ENCODE assay signal across 8 cellular contexts in genomic region chr7:28408974-28409715, GRCh38. TPM values are rescaled to one million over a fixed set of nuclear protein-coding genes. Genes with fewer than 3 reads are reported as not detected.
A peak's percentile ranks its signal among the peaks of the same experiment; 100 is the strongest.
DNase-seq lines count a peak whose midpoint lies in the region; ATAC-seq and TF ChIP-seq lines count a peak whose summit lies in the region.

No MANE protein-coding gene starts in this region.

- H4K20me1 ChIP-seq in BLaER1 treated with 17β-estradiol and CSF1 and Interleukin-3, amounts not matched to agents 10 nM and 100 nM = peaks cover 0 to 14% (median 0%) of the 10 kb centered on the region in 11 experiments; a peak in 6 of 22 replicates

- H3K4me2 ChIP-seq in BLaER1 treated with 17β-estradiol and CSF1 and Interleukin-3, amounts not matched to agents 10 nM and 100 nM = peak overlapping the region; percentile 94 to 100 (median 97)

- peaks cover 13 to 28% (median 22%) of the 10 kb centered on the region in 10 experiments for H3K4me1 ChIP-seq in BLaER1 treated with 17β-estradiol and CSF1 and Interleukin-3, amounts not matched to agents 10 nM and 100 nM
- peaks cover 24% of the 10 kb centered on the region for H3K4me1 ChIP-seq in lower lobe of right lung

- peaks cover 0 to 2% (median 0%) of the 10 kb centered on the region in 11 experiments; a peak in 2 of 22 replicates for H3K9me3 ChIP-seq in BLaER1 treated with 17β-estradiol and CSF1 and Interleukin-3, amounts not matched to agents 10 nM and 100 nM (replicated peaks in 1 of 11)
- H3K9me3 ChIP-seq in lower lobe of right lung = no peaks in the 10 kb centered on the region

- peak; percentile 61 for DNase-seq in NCI-H510A (lab: John Stamatoyannopoulos, UW)
- DNase-seq in activated CD4-positive, alpha-beta memory T cell treated with anti-CD3 and anti-CD28 coated beads, Interleukin-2, amount 10 ng/mL, durations not matched to agents 7 days and 5 days = peak; percentile 44
- peak; percentile 42 for DNase-seq in effector CD8-positive, alpha-beta T cell (lab: John Stamatoyannopoulos, UW)
- peak; percentile 87 for DNase-seq in lower lobe of right lung
- peak; percentile 60 to 78 for DNase-seq in stimulated activated CD4-positive, alpha-beta T cell treated with anti-CD3 and anti-CD28 coated beads, Interleukin-4, amount 100 ng/mL, for 4 hours

- peak overlapping the region in 9 of 11 experiments; percentile 31 to 81 (median 63); a peak in 16 of 22 replicates for H3K27ac ChIP-seq in BLaER1 treated with 17β-estradiol and CSF1 and Interleukin-3, amounts not matched to agents 10 nM and 100 nM
- H3K27ac ChIP-seq in lower lobe of right lung = peak overlapping the region; percentile 59

- no peaks in the 10 kb centered on the region for H3K9me3 Mint-ChIP-seq in activated CD4-positive, alpha-beta memory T cell treated with anti-CD3 and anti-CD28 coated beads, Interleukin-2, amount 10 ng/mL, durations not matched to agents 7 days and 5 days

- peak overlapping the region; percentile 55 to 73 (median 64) for H3K4me3 ChIP-seq in BLaER1 treated with 17β-estradiol and CSF1 and Interleukin-3, amounts not matched to agents 10 nM and 100 nM
- H3K4me3 ChIP-seq in lower lobe of right lung = peak overlapping the region; percentile 60

- peak overlapping the region; percentile 53 to 85 (median 71) for H3K9ac ChIP-seq in BLaER1 treated with 17β-estradiol and CSF1 and Interleukin-3, amounts not matched to agents 10 nM and 100 nM

- no peaks in the 10 kb centered on the region for H3K36me3 ChIP-seq in BLaER1 treated with 17β-estradiol and CSF1 and Interleukin-3, amounts not matched to agents 10 nM and 100 nM
- H3K36me3 ChIP-seq in lower lobe of right lung = no peaks in the 10 kb centered on the region

- H3K4me3 Mint-ChIP-seq in activated CD4-positive, alpha-beta memory T cell treated with anti-CD3 and anti-CD28 coated beads, Interleukin-2, amount 10 ng/mL, durations not matched to agents 7 days and 5 days = peak overlapping the region; percentile 54

- H3K27ac Mint-ChIP-seq in activated CD4-positive, alpha-beta memory T cell treated with anti-CD3 and anti-CD28 coated beads, Interleukin-2, amount 10 ng/mL, durations not matched to agents 7 days and 5 days = no peak overlapping the region

- peaks cover 63% of the 10 kb centered on the region for H3K27me3 Mint-ChIP-seq in activated CD4-positive, alpha-beta memory T cell treated with anti-CD3 and anti-CD28 coated beads, Interleukin-2, amount 10 ng/mL, durations not matched to agents 7 days and 5 days

- H3K36me3 Mint-ChIP-seq in activated CD4-positive, alpha-beta memory T cell treated with anti-CD3 and anti-CD28 coated beads, Interleukin-2, amount 10 ng/mL, durations not matched to agents 7 days and 5 days (ENCODE audit: low read depth) = no peaks in the 10 kb centered on the region

- intact Hi-C loops in lower lobe of right lung (cut with DNase I) = no loop called here

- POLR2A ChIA-PET in activated CD4-positive, alpha-beta memory T cell treated with anti-CD3 and anti-CD28 coated beads, Interleukin-2, amount 10 ng/mL, durations not matched to agents 7 days and 5 days (lab: Charles Lee) = no interaction called here

- H3K4me1 Mint-ChIP-seq in activated CD4-positive, alpha-beta memory T cell treated with anti-CD3 and anti-CD28 coated beads, Interleukin-2, amount 10 ng/mL, durations not matched to agents 7 days and 5 days = peaks cover 14% of the 10 kb centered on the region

- ATAC-seq in HG02610 (IDR thresholded peaks at IDR 0.05; ENCODE audit: unreplicated experiment) = peak; percentile 49
- ATAC-seq in lower lobe of right lung = peak; percentile 89
- ATAC-seq in HG03095 (IDR thresholded peaks at IDR 0.05; ENCODE audit: unreplicated experiment) = no peak

- no peak for TF ChIP-seq CTCF in lower lobe of right lung (IDR thresholded peaks at IDR 0.05)

- H3K27me3 ChIP-seq in BLaER1 treated with 17β-estradiol and CSF1 and Interleukin-3, amounts not matched to agents 10 nM and 100 nM = peaks cover 46 to 63% (median 50%) of the 10 kb centered on the region in 11 experiments
- peaks cover 33% of the 10 kb centered on the region for H3K27me3 ChIP-seq in lower lobe of right lung (ENCODE audit: low read depth)

- CTCF ChIA-PET in activated CD4-positive, alpha-beta memory T cell treated with anti-CD3 and anti-CD28 coated beads, Interleukin-2, amount 10 ng/mL, durations not matched to agents 7 days and 5 days (lab: Charles Lee) = no interaction called here

RNA-seq across cellular contexts. Expression of gene CREB5, which starts 3.2 kb away (rescaled TPM):
- total RNA-seq in activated CD4-positive, alpha-beta memory T cell treated with anti-CD3 and anti-CD28 coated beads, Interleukin-2, amount 10 ng/mL, durations not matched to agents 7 days and 5 days = not detected
- 10.3 TPM for total RNA-seq in lower lobe of right lung

Comparison
In these comparisons a context has a peak if more than half of its experiments do, and no peak if none do; other contexts are left out.
1. RNA of gene CREB5, which starts 3.2 kb away (total RNA-seq): 10.3 TPM in lower lobe of right lung (single experiment); not detected in activated CD4-positive, alpha-beta memory T cell treated with anti-CD3 and anti-CD28 coated beads, Interleukin-2, amount 10 ng/mL, durations not matched to agents 7 days and 5 days; every median in the first group is over 10 times any median in the second.
2. Peak in every context shown above with its lines, with median percentiles within 50 percentile points of each other: DNase-seq.